In the genomic region with DNA sequence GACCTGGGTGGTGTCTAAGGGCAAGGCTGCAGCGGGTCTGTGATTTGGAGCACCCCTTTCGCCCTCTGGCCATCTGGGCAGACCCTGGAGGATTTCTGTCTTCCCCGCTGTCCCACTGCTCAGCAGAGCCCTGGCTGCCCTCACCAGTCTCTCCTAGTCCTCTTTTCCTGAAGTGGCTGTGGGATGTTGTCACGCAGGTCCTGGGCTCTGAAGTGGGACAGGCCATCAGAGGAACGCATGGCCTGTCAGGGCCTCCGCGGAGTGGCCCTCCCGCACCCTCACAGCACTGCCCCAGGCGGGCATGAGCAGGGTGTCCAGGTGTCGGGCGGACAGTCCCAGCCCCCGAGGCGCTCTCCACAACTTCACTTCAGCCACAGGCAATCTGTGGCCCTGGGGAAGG, we compare ENCODE assay signal across 9 cellular contexts. TPM values are rescaled to one million over a fixed set of nuclear protein-coding genes. Genes with fewer than 3 reads are reported as not detected.
DNase-seq lines count a peak whose midpoint lies in the region; ATAC-seq and TF ChIP-seq lines count a peak whose summit lies in the region.
"Had no signal": no experiment of that assay in that cellular context is flagged by ENCODE, and none has a peak within 500 bp of the region (broad histone marks: within the 10 kb centered on the region; RNA-seq: fewer than 3 reads in every experiment).

No MANE protein-coding gene starts in this region.

- peaks cover 9% of the 10 kb centered on the region for H3K79me2 ChIP-seq in fibroblast of lung (ENCODE audit: control insufficient read depth, insufficient read depth, low read length)

- no peak for ATAC-seq in Panc1

- H4K20me1 ChIP-seq in fibroblast of lung (ENCODE audit: control insufficient read depth, extremely low read depth, insufficient read depth, low read length), result no peaks in the 10 kb centered on the region

- peak overlapping the region; percentile 69 to 70; a peak in 3 of 4 replicates for H3K4me3 ChIP-seq in Panc1 (ENCODE audit: low read depth in 2 of 2, low read length in 2 of 2)
- H3K4me3 ChIP-seq in fibroblast of lung (replicated peaks in 1 of 4; ENCODE audit: control extremely low read depth in 1 of 4, insufficient read depth in 1 of 4, low read depth in 3 of 4, low read length in 4 of 4), result peak overlapping the region in 1 of 4 experiments; percentile 72
- peak overlapping the region; percentile 81 for H3K4me3 ChIP-seq in skeletal muscle satellite cell (ENCODE audit: low read length)
- H3K4me3 ChIP-seq in MG63, result no peak overlapping the region

- in situ Hi-C loops in Panc1 (cut with HindIII; ENCODE audit: low pct_unique_long_range_greater_than_20kb, low sequenced_read_pairs), result no loop called here

- peak overlapping the region; percentile 89 for H3K27ac ChIP-seq in Panc1 (ENCODE audit: low read length)
- H3K27ac ChIP-seq in fibroblast of lung (ENCODE audit: insufficient read depth, low read length), result no peak overlapping the region

- TF ChIP-seq CTCF in Panc1 (IDR thresholded peaks at IDR 0.05) (no peak), fibroblast of lung (conservative IDR thresholded peaks at IDR 0.05 in 1 of 2, IDR thresholded peaks at IDR 0.05 in 1 of 2; ENCODE audit: low read depth in 1 of 2, low read length in 2 of 2) (no peak)

- H3K27me3 ChIP-seq in Panc1 (ENCODE audit: control insufficient read depth, insufficient read depth, low read length) (no peaks in the 10 kb centered on the region), fibroblast of lung (ENCODE audit: control insufficient read depth, insufficient read depth, low read length) (no peaks in the 10 kb centered on the region), skeletal muscle satellite cell (ENCODE audit: control insufficient read depth, insufficient read depth, low read length) (no peaks in the 10 kb centered on the region), MG63 (no peaks in the 10 kb centered on the region)

- no TSS peak for BruUV-seq in Panc1 (replicated peaks; lab: Mats Ljungman, UMichigan)

- H3K9me3 ChIP-seq in Panc1 (ENCODE audit: control insufficient read depth, insufficient read depth, low read depth, low read length) (no peaks in the 10 kb centered on the region; the same call in 1 of the 2 replicates), fibroblast of lung (ENCODE audit: control insufficient read depth, insufficient read depth, low read depth, low read length) (no peaks in the 10 kb centered on the region), skeletal muscle satellite cell (replicated peaks; ENCODE audit: low read length) (no peaks in the 10 kb centered on the region), MG63 (no peaks in the 10 kb centered on the region)

- H3K4me1 ChIP-seq in Panc1 (ENCODE audit: control insufficient read depth, insufficient read depth, low read length) (peaks cover 29% of the 10 kb centered on the region), fibroblast of lung (ENCODE audit: control insufficient read depth, extremely low read depth, insufficient read depth, low read length) (peaks cover 3% of the 10 kb centered on the region), skeletal muscle satellite cell (ENCODE audit: control insufficient read depth, insufficient read depth, low read length) (peaks cover 27% of the 10 kb centered on the region)

- peak overlapping the region; percentile 88 for H3K4me2 ChIP-seq in fibroblast of lung (ENCODE audit: extremely low read depth, insufficient read depth, low read length)
- H3K4me2 ChIP-seq in skeletal muscle satellite cell (ENCODE audit: low read length), result peak overlapping the region; percentile 77

- DNase-seq in DMS53 (lab: John Stamatoyannopoulos, UW) (peak; percentile 76), DMS53 treated with DMSO at 0.1 percent for 48 hours (lab: John Stamatoyannopoulos, UW; ENCODE audit: unreplicated experiment) (no peak), Panc1 (ENCODE audit: low read depth, low spot score) (no peak), fibroblast of lung (ENCODE audit: low read depth in 2 of 2) (no peak), SW 1271 (lab: John Stamatoyannopoulos, UW) (no peak), MG63 (no peak), inferior parietal cortex (ENCODE audit: extremely low spot score) (no peak)
- DNase-seq: foreskin fibroblast had no signal

- H3K9ac ChIP-seq in fibroblast of lung (ENCODE audit: insufficient read depth, low read length), result no peak overlapping the region
- no peak overlapping the region for H3K9ac ChIP-seq in skeletal muscle satellite cell (ENCODE audit: low read depth, low read length)

- POLR2A ChIA-PET in Panc1 (lab: Charles Lee), result no interaction called here

- CTCF ChIA-PET in Panc1 (lab: Charles Lee), result no interaction called here

- intact Hi-C loops in Panc1 (cut with micrococcal nuclease; ENCODE audit: unreplicated experiment), result no loop called here

- H2AFZ ChIP-seq in fibroblast of lung (ENCODE audit: low read length), result no peak overlapping the region

- H3K36me3 ChIP-seq in Panc1 (ENCODE audit: control insufficient read depth, insufficient read depth, low read length), result peaks cover 4% of the 10 kb centered on the region; the same call in 1 of the 2 replicates
- peaks cover 2% of the 10 kb centered on the region for H3K36me3 ChIP-seq in fibroblast of lung (ENCODE audit: control insufficient read depth, insufficient read depth, low read length)
- peaks cover 5% of the 10 kb centered on the region for H3K36me3 ChIP-seq in skeletal muscle satellite cell (ENCODE audit: insufficient read depth, low read length)
- peaks cover 33% of the 10 kb centered on the region for H3K36me3 ChIP-seq in MG63

RNA-seq across cellular contexts. Expression of a gene that starts 1.1 kb away (rescaled TPM):
- total RNA-seq in Panc1 (2021; ENCODE audit: unreplicated experiment), result 54.6 TPM
- polyA plus RNA-seq in Panc1 (2012; ENCODE audit: insufficient read length), result 50.8 TPM
- total RNA-seq in fibroblast of lung, result 25.2 and 25.9 TPM in 2 replicates
- polyA plus RNA-seq in fibroblast of lung, result 28.8 and 35.1 TPM in 2 replicates
- 25.1 and 29.1 TPM in 2 replicates for polyA plus RNA-seq in fibroblast of lung (2012)
- polyA minus RNA-seq in fibroblast of lung (ENCODE audit: low replicate concordance), result 31.8 and 54.1 TPM in 2 replicates
- 23.3 and 40.2 TPM in 2 replicates for total RNA-seq in skeletal muscle satellite cell (2012; rRNA removed)
- total RNA-seq in MG63 (2014; rRNA removed; shearing (Covaris generic); ENCODE audit: low replicate concordance), result 31.5 and 33.4 TPM in 2 replicates

RNA-seq across cellular contexts. Expression of a gene that starts 28.4 kb away (rescaled TPM):
- total RNA-seq in Panc1 (2021; ENCODE audit: unreplicated experiment) (47.8 TPM), fibroblast of lung (46.2 and 58.3 TPM in 2 replicates)
- polyA plus RNA-seq in Panc1 (2012; ENCODE audit: insufficient read length), result 68.5 TPM
- 73.9 and 90.5 TPM in 2 replicates for polyA plus RNA-seq in fibroblast of lung
- polyA plus RNA-seq in fibroblast of lung (2012), result 60.5 and 75.0 TPM in 2 replicates
- 8.7 and 13.2 TPM in 2 replicates for polyA minus RNA-seq in fibroblast of lung (ENCODE audit: low replicate concordance)
- total RNA-seq in skeletal muscle satellite cell (2012; rRNA removed), result 61.4 and 71.0 TPM in 2 replicates
- 88.6 and 110 TPM in 2 replicates for total RNA-seq in MG63 (2014; rRNA removed; shearing (Covaris generic); ENCODE audit: low replicate concordance)
